ENCODE assay signal across 8 cellular contexts in the genomic region with DNA sequence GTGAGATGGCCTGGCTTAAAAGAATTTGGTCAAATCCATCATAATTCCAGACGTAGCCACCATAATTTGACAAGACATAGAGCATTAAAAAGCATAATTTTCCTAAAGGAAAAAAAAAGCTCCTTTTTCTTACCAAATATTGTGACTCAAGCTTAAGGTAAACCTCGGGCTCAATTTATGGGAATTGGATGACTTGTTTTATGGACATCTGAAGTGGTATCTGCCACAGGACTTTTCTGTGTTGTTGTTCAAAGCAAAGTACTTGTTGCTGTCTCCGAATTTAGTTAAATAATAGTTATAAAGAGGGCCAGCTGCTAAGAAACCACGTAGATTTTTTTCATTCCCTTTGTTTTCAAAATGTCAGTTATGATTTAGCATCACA. TPM values are rescaled to one million over a fixed set of nuclear protein-coding genes. Genes with fewer than 3 reads are reported as not detected.
A peak's percentile ranks its signal among the peaks of the same experiment; 100 is the strongest.
DNase-seq lines count a peak whose midpoint lies in the region; ATAC-seq, FAIRE-seq and TF ChIP-seq lines count a peak whose summit lies in the region.

No MANE protein-coding gene starts in this region.

- H3K27ac ChIP-seq in keratinocyte (ENCODE audit: control insufficient read depth, insufficient read depth, low read length): peak overlapping the region; percentile 48
- peak overlapping the region; percentile 53 for H3K27ac ChIP-seq in temporal lobe (ENCODE audit: low read depth, low read length)

- peaks cover 5% of the 10 kb centered on the region for H3K36me3 Mint-ChIP-seq in T-helper 2 cell treated with Interferon-gamma antibody and Interleukin-4, amounts not matched to agents 5 μg/mL and 100 μg/mL, for 36 hours (ENCODE audit: low read depth)
- H3K36me3 Mint-ChIP-seq in activated T-helper 2 cell treated with anti-CD3 and anti-CD28 coated beads, Interferon-gamma antibody, Interleukin-2, Interleukin-4, amounts not matched to agents 10 μg/mL and 5 μg/mL and 100 μg/mL, durations not matched to agents 14 hours and 24 hours and 36 hours (ENCODE audit: low read depth): peaks cover 10% of the 10 kb centered on the region

- H3K27me3 Mint-ChIP-seq in T-helper 2 cell treated with Interferon-gamma antibody and Interleukin-4, amounts not matched to agents 5 μg/mL and 100 μg/mL, for 36 hours (ENCODE audit: low read depth): no peaks in the 10 kb centered on the region
- H3K27me3 Mint-ChIP-seq in activated T-helper 2 cell treated with anti-CD3 and anti-CD28 coated beads, Interferon-gamma antibody, Interleukin-2, Interleukin-4, amounts not matched to agents 10 μg/mL and 5 μg/mL and 100 μg/mL, durations not matched to agents 14 hours and 24 hours and 36 hours (ENCODE audit: low read depth): no peaks in the 10 kb centered on the region

- H3K36me3 ChIP-seq in keratinocyte (ENCODE audit: control insufficient read depth in 2 of 2, extremely low read depth in 1 of 2, insufficient read depth in 2 of 2, low read length in 2 of 2): peaks cover 0 to 6% of the 10 kb centered on the region in 2 experiments

- H3K27me3 ChIP-seq in keratinocyte (ENCODE audit: control insufficient read depth, extremely low read depth, insufficient read depth, low read length): no peaks in the 10 kb centered on the region

- peaks cover 46% of the 10 kb centered on the region for H3K4me1 Mint-ChIP-seq in T-helper 2 cell treated with Interferon-gamma antibody and Interleukin-4, amounts not matched to agents 5 μg/mL and 100 μg/mL, for 36 hours (ENCODE audit: low read depth)
- H3K4me1 Mint-ChIP-seq in activated T-helper 2 cell treated with anti-CD3 and anti-CD28 coated beads, Interferon-gamma antibody, Interleukin-2, Interleukin-4, amounts not matched to agents 10 μg/mL and 5 μg/mL and 100 μg/mL, durations not matched to agents 14 hours and 24 hours and 36 hours (ENCODE audit: low read depth): peaks cover 45% of the 10 kb centered on the region

- peak overlapping the region; percentile 83 for H3K4me2 ChIP-seq in keratinocyte (ENCODE audit: control insufficient read depth, extremely low read depth, insufficient read depth, low read depth, low read length)

- H3K9me3 ChIP-seq in keratinocyte (ENCODE audit: control insufficient read depth, low read depth, low read length): no peaks in the 10 kb centered on the region

- H4K20me1 ChIP-seq in keratinocyte (ENCODE audit: control insufficient read depth, extremely low read depth, insufficient read depth, low read length): peaks cover 12% of the 10 kb centered on the region

- peaks cover 58% of the 10 kb centered on the region for H3K79me2 ChIP-seq in keratinocyte (ENCODE audit: control insufficient read depth, insufficient read depth, low read length)

- H2AFZ ChIP-seq in keratinocyte (ENCODE audit: control insufficient read depth, low read length): no peak overlapping the region

- no peak for ATAC-seq in GM21619 (IDR thresholded peaks at IDR 0.05; ENCODE audit: unreplicated experiment)

- H3K4me3 ChIP-seq in keratinocyte (ENCODE audit: control insufficient read depth in 2 of 3, extremely low read depth in 1 of 3, insufficient read depth in 2 of 3, low read depth in 1 of 3, low read length in 3 of 3): peak overlapping the region; percentile 78 to 85 (median 83)

- H3K9ac ChIP-seq in keratinocyte (ENCODE audit: control insufficient read depth, extremely low read depth, insufficient read depth, low read length): peak overlapping the region; percentile 85

- FAIRE-seq in keratinocyte (lab: Jason Lieb, UNC): no peak

- H3K4me3 Mint-ChIP-seq in T-helper 2 cell treated with Interferon-gamma antibody and Interleukin-4, amounts not matched to agents 5 μg/mL and 100 μg/mL, for 36 hours: peak overlapping the region; percentile 78
- H3K4me3 Mint-ChIP-seq in activated T-helper 2 cell treated with anti-CD3 and anti-CD28 coated beads, Interferon-gamma antibody, Interleukin-2, Interleukin-4, amounts not matched to agents 10 μg/mL and 5 μg/mL and 100 μg/mL, durations not matched to agents 14 hours and 24 hours and 36 hours (ENCODE audit: low read depth): peak overlapping the region; percentile 92

- no peaks in the 10 kb centered on the region for H3K9me3 Mint-ChIP-seq in T-helper 2 cell treated with Interferon-gamma antibody and Interleukin-4, amounts not matched to agents 5 μg/mL and 100 μg/mL, for 36 hours
- H3K9me3 Mint-ChIP-seq in activated T-helper 2 cell treated with anti-CD3 and anti-CD28 coated beads, Interferon-gamma antibody, Interleukin-2, Interleukin-4, amounts not matched to agents 10 μg/mL and 5 μg/mL and 100 μg/mL, durations not matched to agents 14 hours and 24 hours and 36 hours: no peaks in the 10 kb centered on the region

- intact Hi-C loops in activated T-helper 2 cell treated with anti-CD3 and anti-CD28 coated beads, Interferon-gamma antibody, Interleukin-2, Interleukin-4, amounts not matched to agents 10 μg/mL and 5 μg/mL and 100 μg/mL, durations not matched to agents 14 hours and 24 hours and 36 hours (cut with micrococcal nuclease): loop anchor here (5.0 kb wide), 1 partner anchor 359 kb away; no protein-coding TSS in a partner anchor

- H3K27ac Mint-ChIP-seq in T-helper 2 cell treated with Interferon-gamma antibody and Interleukin-4, amounts not matched to agents 5 μg/mL and 100 μg/mL, for 36 hours: no peak overlapping the region
- H3K27ac Mint-ChIP-seq in activated T-helper 2 cell treated with anti-CD3 and anti-CD28 coated beads, Interferon-gamma antibody, Interleukin-2, Interleukin-4, amounts not matched to agents 10 μg/mL and 5 μg/mL and 100 μg/mL, durations not matched to agents 14 hours and 24 hours and 36 hours: no peak overlapping the region

- no peak for TF ChIP-seq CTCF in keratinocyte (optimal IDR thresholded peaks at IDR 0.05 in 1 of 3, IDR thresholded peaks at IDR 0.05 in 1 of 3, conservative IDR thresholded peaks at IDR 0.05 in 1 of 3; ENCODE audit: extremely low read depth in 1 of 3, insufficient read depth in 2 of 3, low read length in 3 of 3)

- H3K9me1 ChIP-seq in keratinocyte (ENCODE audit: control insufficient read depth, extremely low read depth, insufficient read depth, low read length): peaks cover 4% of the 10 kb centered on the region

- dilution Hi-C loops in keratinocyte (cut with MboI; ENCODE audit: extremely low pct_ligation_motif_present, low sequenced_read_pairs): no loop called here

- no peak for DNase-seq in T-helper 2 cell treated with Interferon-gamma antibody and Interleukin-4, amounts not matched to agents 5 μg/mL and 100 μg/mL, for 36 hours (ENCODE audit: low spot score)
- DNase-seq in T-helper 2 cell (no peak), keratinocyte (ENCODE audit: low read depth, low spot score) (no peak), EL (no peak), NCI-H2171 treated with DMSO at 0.1 percent for 48 hours (lab: John Stamatoyannopoulos, UW) (no peak)
- DNase-seq in activated T-helper 2 cell treated with anti-CD3 and anti-CD28 coated beads, Interferon-gamma antibody, Interleukin-2, Interleukin-4, amounts not matched to agents 10 μg/mL and 5 μg/mL and 100 μg/mL, durations not matched to agents 14 hours and 24 hours and 36 hours (ENCODE audit: low spot score): no peak

- peaks cover 43% of the 10 kb centered on the region for H3K4me1 ChIP-seq in keratinocyte (ENCODE audit: control insufficient read depth, extremely low read depth, insufficient read depth, low read length)

RNA-seq across cellular contexts. Expression of a gene that starts 1.1 kb away (rescaled TPM):
- total RNA-seq in activated T-helper 2 cell treated with anti-CD3 and anti-CD28 coated beads, Interferon-gamma antibody, Interleukin-2, Interleukin-4, amounts not matched to agents 10 μg/mL and 5 μg/mL and 100 μg/mL, durations not matched to agents 14 hours and 24 hours and 36 hours: 36.7 and 40.5 TPM in 2 replicates
- polyA plus RNA-seq in keratinocyte: 107 to 195 TPM (median 120 TPM) in 3 replicates
- polyA plus RNA-seq in keratinocyte (2011; ENCODE audit: low read depth): 38.3 TPM
- polyA plus RNA-seq in keratinocyte (2011; cell fraction: cytosol; rRNA removed): 54.9 and 118 TPM in 2 replicates
- polyA plus RNA-seq in keratinocyte (2011; cell fraction: nucleus; rRNA removed): 181 and 205 TPM in 2 replicates
- polyA plus RNA-seq in keratinocyte (2012; ENCODE audit: low replicate concordance): 58.0 and 113 TPM in 2 replicates
- 63.2 to 126 TPM (median 72.7 TPM) in 3 replicates for polyA minus RNA-seq in keratinocyte
- 83.1 TPM for polyA minus RNA-seq in keratinocyte (2011; cell fraction: cytosol; rRNA and poly(A)+ RNA removed)
- polyA minus RNA-seq in keratinocyte (2011; cell fraction: nucleus; rRNA and poly(A)+ RNA removed): 84.3 and 219 TPM in 2 replicates
- 187 TPM for total RNA-seq in temporal lobe
